ENCODE assay signal across 8 cellular contexts in the genomic region with DNA sequence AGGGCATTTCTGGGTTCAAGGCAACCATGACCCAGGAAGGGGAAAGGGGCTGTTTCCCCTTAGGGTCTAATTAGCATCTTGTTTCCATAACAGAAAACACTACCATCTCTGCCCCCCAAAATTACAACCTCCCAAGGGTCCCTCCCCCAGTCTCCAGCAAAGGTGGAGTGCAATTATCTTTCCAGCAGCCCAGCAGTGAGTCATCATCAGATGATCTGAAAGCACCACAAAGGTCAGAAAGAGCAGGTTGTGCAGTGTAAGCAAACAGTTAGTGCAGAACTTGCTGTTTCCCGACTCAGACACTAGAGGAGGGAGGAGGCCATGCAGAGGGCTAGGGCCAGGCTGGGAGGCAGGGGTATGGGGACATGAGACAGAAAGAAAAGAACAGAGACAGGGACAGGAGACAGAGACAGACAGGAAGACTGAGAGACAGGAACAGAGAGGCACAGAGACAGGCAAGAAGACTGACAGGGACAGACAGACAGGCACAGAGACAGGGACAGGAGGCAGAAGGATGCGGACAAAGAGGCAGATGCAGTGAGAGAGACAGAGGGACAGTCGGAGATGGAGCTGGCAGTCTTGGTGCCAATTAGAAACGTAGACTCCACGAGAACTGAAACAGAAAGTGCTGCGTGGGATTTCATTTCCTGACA.
A peak's percentile ranks its signal among the peaks of the same experiment; 100 is the strongest.
DNase-seq lines count a peak whose midpoint lies in the region; ATAC-seq and TF ChIP-seq lines count a peak whose summit lies in the region.

No MANE protein-coding gene starts in this region.

- peak overlapping the region; percentile 67 for H3K9ac ChIP-seq in skeletal muscle satellite cell (ENCODE audit: low read depth, low read length)

- TF ChIP-seq CTCF in DOHH2 (IDR thresholded peaks at IDR 0.05; ENCODE audit: low read depth, low read length, poor library complexity, severe bottlenecking) = peak; percentile 42

- H3K36me3 ChIP-seq in DOHH2 (ENCODE audit: control insufficient read depth, low read length) (no peaks in the 10 kb centered on the region), skeletal muscle satellite cell (ENCODE audit: insufficient read depth, low read length) (no peaks in the 10 kb centered on the region)

- H3K4me3 ChIP-seq in DOHH2 (ENCODE audit: low read length) (no peak overlapping the region), skeletal muscle satellite cell (ENCODE audit: low read length) (peak overlapping the region; percentile 56)

- H3K27me3 ChIP-seq in DOHH2 (ENCODE audit: control insufficient read depth, low read length) = no peaks in the 10 kb centered on the region
- no peaks in the 10 kb centered on the region for H3K27me3 ChIP-seq in skeletal muscle satellite cell (ENCODE audit: control insufficient read depth, insufficient read depth, low read length)

- no peaks in the 10 kb centered on the region for H3K79me2 ChIP-seq in DOHH2 (ENCODE audit: control insufficient read depth, low read length)

- peak; percentile 93 for ATAC-seq in GM21360 (IDR thresholded peaks at IDR 0.05; ENCODE audit: unreplicated experiment)

- H3K4me1 ChIP-seq in DOHH2 (ENCODE audit: control insufficient read depth, low read length) (peaks cover 15% of the 10 kb centered on the region), skeletal muscle satellite cell (ENCODE audit: control insufficient read depth, insufficient read depth, low read length) (peaks cover 38% of the 10 kb centered on the region)

- no peaks in the 10 kb centered on the region for H3F3A ChIP-seq in DOHH2 (ENCODE audit: control insufficient read depth, insufficient read depth)

- peak; percentile 90 for DNase-seq in HK-2 (ENCODE audit: unreplicated experiment)
- DNase-seq in RKO (ENCODE audit: low spot score) = peak; percentile 81
- DNase-seq in amniotic epithelial cell (ENCODE audit: low read depth) = peak; percentile 95
- peak; percentile 92 for DNase-seq in hepatic stellate cell (ENCODE audit: low spot score)
- DNase-seq in amniotic stem cell (lab: John Stamatoyannopoulos, UW) = no peak

- H3K27ac ChIP-seq in DOHH2 (ENCODE audit: low read depth, low read length) = no peak overlapping the region

- no peaks in the 10 kb centered on the region for H3K9me2 ChIP-seq in DOHH2 (replicated peaks; ENCODE audit: control insufficient read depth, low read length)

- peak overlapping the region; percentile 36 for H3K4me2 ChIP-seq in DOHH2 (ENCODE audit: low read length)
- H3K4me2 ChIP-seq in skeletal muscle satellite cell (ENCODE audit: low read length) = peak overlapping the region; percentile 72

- H4K20me1 ChIP-seq in DOHH2 (ENCODE audit: control insufficient read depth, insufficient read depth, low read depth, low read length) = no peaks in the 10 kb centered on the region

- H3K9me3 ChIP-seq in DOHH2 (ENCODE audit: control insufficient read depth, insufficient read depth, low read length) (no peaks in the 10 kb centered on the region), skeletal muscle satellite cell (replicated peaks; ENCODE audit: low read length) (no peaks in the 10 kb centered on the region)
